In genomic region chr17:81245024-81245664, GRCh38 we compare ENCODE assay signal across 1 cellular context.
TF ChIP-seq lines count a peak whose summit lies in the region.

No MANE protein-coding gene starts in this region.

TF ChIP-seq in HepG2, 621 proteins besides CTCF, POLR2A, EP300 and RAD21 (continued from another document and continues in another):
- TF ChIP-seq RERE (CRISPR knock-in tag; IDR thresholded peaks at IDR 0.05; ENCODE audit: low read depth) (no peak), ZNF749 (CRISPR knock-in tag; IDR thresholded peaks at IDR 0.05; ENCODE audit: borderline replicate concordance) (0 out of 2 replicates have a peak, but pooled peaks have one; percentile 5), ZC3H13 (CRISPR knock-in tag; IDR thresholded peaks at IDR 0.05) (peak; percentile 86), ZNF34 (CRISPR knock-in tag; IDR thresholded peaks at IDR 0.05; ENCODE audit: borderline replicate concordance) (no peak), YEATS2 (CRISPR knock-in tag; IDR thresholded peaks at IDR 0.05; ENCODE audit: borderline replicate concordance) (no peak), HNRNPK (IDR thresholded peaks at IDR 0.05; ENCODE audit: low read depth, low read length, poor library complexity, severe bottlenecking) (no peak), MXD3 (CRISPR knock-in tag; IDR thresholded peaks at IDR 0.05) (peak; percentile 18), PHF20 (CRISPR knock-in tag; IDR thresholded peaks at IDR 0.05) (no peak), PRDM15 (CRISPR knock-in tag; IDR thresholded peaks at IDR 0.05) (no peak), MED1 (CRISPR knock-in tag; IDR thresholded peaks at IDR 0.05) (no peak; the same call in 1 of the 2 replicates), KLF11 (CRISPR knock-in tag; IDR thresholded peaks at IDR 0.05) (no peak), ZNF276 (CRISPR knock-in tag; IDR thresholded peaks at IDR 0.05; ENCODE audit: low read depth) (0 out of 2 replicates have a peak, but pooled peaks have one; percentile 59), ZNF367 (CRISPR knock-in tag; IDR thresholded peaks at IDR 0.05; ENCODE audit: borderline replicate concordance) (peak; percentile 22; the same call in 1 of the 2 replicates), ZHX2 (IDR thresholded peaks at IDR 0.05; ENCODE audit: low read depth) (no peak; the same call in 1 of the 2 replicates), ZHX2 (CRISPR knock-in tag; IDR thresholded peaks at IDR 0.05; ENCODE audit: borderline replicate concordance) (0 out of 2 replicates have a peak, but pooled peaks have one; percentile 8), MAZ (IDR thresholded peaks at IDR 0.05; ENCODE audit: borderline replicate concordance, low read depth, low read length) (no peak), MAZ (CRISPR knock-in tag; IDR thresholded peaks at IDR 0.05; ENCODE audit: low read depth) (peak; percentile 19; the same call in 1 of the 2 replicates), ZFY (CRISPR knock-in tag; IDR thresholded peaks at IDR 0.05) (no peak; the same call in 1 of the 2 replicates), AGO2 (optimal IDR thresholded peaks at IDR 0.05; ENCODE audit: low read depth, low read length) (no peak), GPN1 (CRISPR knock-in tag; IDR thresholded peaks at IDR 0.05; ENCODE audit: borderline replicate concordance) (no peak), ZNF292 (CRISPR knock-in tag; IDR thresholded peaks at IDR 0.05; ENCODE audit: borderline replicate concordance, low read depth) (no peak), PATZ1 (CRISPR knock-in tag; IDR thresholded peaks at IDR 0.05) (no peak), RBM39 (IDR thresholded peaks at IDR 0.05; ENCODE audit: low read depth, low read length, poor library complexity, severe bottlenecking) (peak; percentile 4), ZNF382 (CRISPR knock-in tag; IDR thresholded peaks at IDR 0.05; ENCODE audit: borderline replicate concordance) (no peak), ETS1 (CRISPR knock-in tag; IDR thresholded peaks at IDR 0.05) (no peak), MEIS1 (CRISPR knock-in tag; IDR thresholded peaks at IDR 0.05; ENCODE audit: borderline replicate concordance) (peak; percentile 79; the same call in 1 of the 2 replicates), ZNF558 (CRISPR knock-in tag; IDR thresholded peaks at IDR 0.05; ENCODE audit: borderline replicate concordance) (no peak), KAT7 (CRISPR knock-in tag; IDR thresholded peaks at IDR 0.05; ENCODE audit: borderline replicate concordance) (no peak), EZH2 (conservative IDR thresholded peaks at IDR 0.05; ENCODE audit: low read depth, low read length) (no peak)
